ENCODE assay signal across 8 cellular contexts in the genomic region with DNA sequence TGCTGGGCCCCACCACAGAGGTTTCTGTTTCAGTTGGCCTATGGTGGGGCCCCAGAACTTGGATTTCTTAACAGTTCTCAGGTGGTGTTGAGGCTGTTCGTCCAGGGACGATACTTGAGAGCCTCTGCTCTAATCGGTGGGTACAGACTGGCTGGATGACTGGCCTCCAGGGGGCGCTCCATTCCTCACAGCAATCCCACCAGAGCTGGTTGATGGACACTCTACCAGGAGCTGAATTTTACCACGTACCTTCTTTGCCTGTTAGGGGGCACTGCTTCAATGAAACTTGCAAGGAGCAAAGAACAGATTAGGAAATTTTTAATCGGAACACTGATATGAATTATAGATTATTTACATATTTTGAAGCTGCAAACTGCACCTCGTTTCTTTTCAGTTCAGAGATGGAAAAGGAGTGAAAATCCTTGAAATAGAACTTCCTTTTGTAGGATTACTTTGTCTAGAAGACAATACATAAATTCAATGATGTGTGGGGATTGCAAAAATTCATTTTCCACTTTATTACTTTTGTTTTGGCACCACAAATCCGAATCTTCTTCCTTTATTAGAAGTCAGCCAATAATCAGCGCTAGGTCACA. TPM values are rescaled to one million over a fixed set of nuclear protein-coding genes. Genes with fewer than 3 reads are reported as not detected.
DNase-seq lines count a peak whose midpoint lies in the region; ATAC-seq and TF ChIP-seq lines count a peak whose summit lies in the region.

No MANE protein-coding gene starts in this region.

- H3K4me3 ChIP-seq in PC-3 (ENCODE audit: low read length) (no peak overlapping the region), fibroblast of mammary gland (ENCODE audit: control insufficient read depth, low read depth, low read length) (no peak overlapping the region)

- H3K4me1 Mint-ChIP-seq in activated T-cell treated with anti-CD3 and anti-CD28 coated beads, Interleukin-2, amount 50 U/mL, for 24 hours (ENCODE audit: low read depth) = peaks cover 8% of the 10 kb centered on the region
- H3K4me1 Mint-ChIP-seq in nephron progenitor cell = peaks cover 23% of the 10 kb centered on the region

- no peaks in the 10 kb centered on the region for H3K79me2 ChIP-seq in PC-3 (ENCODE audit: low read length)

- intact Hi-C loops in PC-3 (cut with micrococcal nuclease) = loop anchor here (1.0 kb wide), 2 partner anchors 97 to 261 kb away; no protein-coding TSS in a partner anchor

- no peaks in the 10 kb centered on the region for H3K9me3 ChIP-seq in PC-3 (ENCODE audit: low read length)

- CTCF ChIA-PET in PC-3 (lab: Charles Lee) = interaction anchor here (0.5 to 0.7 kb wide), 3 partner anchors 254 to 275 kb away, joined by 3 to 4 read pairs (median 3); no protein-coding TSS in a partner anchor

- peak; percentile 79 for DNase-seq in COR-L47 (lab: John Stamatoyannopoulos, UW)
- DNase-seq in PC-3 = peak; percentile 81
- DNase-seq in activated T-cell treated with anti-CD3 and anti-CD28 coated beads, Interleukin-2, amount 50 U/mL, for 24 hours = peak; percentile 90
- DNase-seq in fibroblast of mammary gland (ENCODE audit: low read depth) = peak; percentile 88
- peak; percentile 72 for DNase-seq in nephron progenitor cell
- DNase-seq in stimulated activated naive CD8-positive, alpha-beta T cell treated with anti-CD3 and anti-CD28 coated beads, Interleukin-15, Interleukin-2, amounts not matched to agents 100 U/mL and 50 U/mL, for 24 hours = peak; percentile 92

- H3K9me3 Mint-ChIP-seq in activated T-cell treated with anti-CD3 and anti-CD28 coated beads, Interleukin-2, amount 50 U/mL, for 24 hours = no peaks in the 10 kb centered on the region
- H3K9me3 Mint-ChIP-seq in nephron progenitor cell = peaks cover 21% of the 10 kb centered on the region

- H3K4me2 ChIP-seq in PC-3 (ENCODE audit: low read length) = peak overlapping the region; percentile 44; the same call in 1 of the 2 replicates

- no peaks in the 10 kb centered on the region for H3K9me2 ChIP-seq in PC-3 (replicated peaks; ENCODE audit: low read length)

- peaks cover 21% of the 10 kb centered on the region for H3K27me3 Mint-ChIP-seq in activated T-cell treated with anti-CD3 and anti-CD28 coated beads, Interleukin-2, amount 50 U/mL, for 24 hours
- peaks cover 3% of the 10 kb centered on the region for H3K27me3 Mint-ChIP-seq in nephron progenitor cell (ENCODE audit: low read depth, poor library complexity)

- POLR2A ChIA-PET in PC-3 (lab: Charles Lee; ENCODE audit: unreplicated experiment) = no interaction called here

- H3K27me3 ChIP-seq in PC-3 (ENCODE audit: low read length) = no peaks in the 10 kb centered on the region

- no peak overlapping the region for H3K9ac ChIP-seq in PC-3 (ENCODE audit: low read length)

- no peaks in the 10 kb centered on the region for H3K36me3 ChIP-seq in PC-3 (ENCODE audit: low read depth, low read length)

- BruUV-seq in PC-3 (replicated peaks; lab: Mats Ljungman, UMichigan) = no TSS peak

- H2AFZ ChIP-seq in PC-3 (ENCODE audit: low read length) = peak overlapping the region; percentile 78; the same call in 1 of the 2 replicates

- no peak overlapping the region for H3K27ac Mint-ChIP-seq in activated T-cell treated with anti-CD3 and anti-CD28 coated beads, Interleukin-2, amount 50 U/mL, for 24 hours
- no peak overlapping the region for H3K27ac Mint-ChIP-seq in nephron progenitor cell

- H4K20me1 ChIP-seq in PC-3 (ENCODE audit: low read length) = no peaks in the 10 kb centered on the region

- H3K36me3 Mint-ChIP-seq in activated T-cell treated with anti-CD3 and anti-CD28 coated beads, Interleukin-2, amount 50 U/mL, for 24 hours (ENCODE audit: low read depth) = no peaks in the 10 kb centered on the region
- H3K36me3 Mint-ChIP-seq in nephron progenitor cell (ENCODE audit: low read depth) = peaks cover 36% of the 10 kb centered on the region

- peak overlapping the region; percentile 20 for H3K4me3 Mint-ChIP-seq in activated T-cell treated with anti-CD3 and anti-CD28 coated beads, Interleukin-2, amount 50 U/mL, for 24 hours
- H3K4me3 Mint-ChIP-seq in nephron progenitor cell = no peak overlapping the region

- H3K4me1 ChIP-seq in PC-3 (ENCODE audit: insufficient read depth, low read length) = no peaks in the 10 kb centered on the region

- ATAC-seq in GM19468 (IDR thresholded peaks at IDR 0.05; ENCODE audit: extremely low read depth, unreplicated experiment) (peak; percentile 99), HG03565 (IDR thresholded peaks at IDR 0.05; ENCODE audit: unreplicated experiment) (peak; percentile 99), PC-3 (peak; percentile 100)
- peak; percentile 100 for ATAC-seq in stimulated activated naive CD8-positive, alpha-beta T cell treated with anti-CD3 and anti-CD28 coated beads, Interleukin-15, Interleukin-2, amounts not matched to agents 100 U/mL and 50 U/mL, for 24 hours

- TF ChIP-seq CTCF in PC-3 (conservative IDR thresholded peaks at IDR 0.05; ENCODE audit: low read depth, low read length) (peak; percentile 87), fibroblast of mammary gland (conservative IDR thresholded peaks at IDR 0.05; ENCODE audit: control insufficient read depth, insufficient read depth, low read depth, low read length) (peak; percentile 74), nephron progenitor cell (IDR thresholded peaks at IDR 0.05) (peak; percentile 61)

- H3K27ac ChIP-seq in PC-3 (ENCODE audit: low read length) = no peak overlapping the region

- H3F3A ChIP-seq in PC-3 (ENCODE audit: low read length, unreplicated experiment) = no peaks in the 10 kb centered on the region

RNA-seq across cellular contexts. Expression of gene KBTBD2, which starts 44.8 kb away (rescaled TPM):
- 16.3 and 17.9 TPM in 2 replicates for total RNA-seq in PC-3 (2014; rRNA removed)
